ENCODE assay signal across 1 cellular context in the genomic region with DNA sequence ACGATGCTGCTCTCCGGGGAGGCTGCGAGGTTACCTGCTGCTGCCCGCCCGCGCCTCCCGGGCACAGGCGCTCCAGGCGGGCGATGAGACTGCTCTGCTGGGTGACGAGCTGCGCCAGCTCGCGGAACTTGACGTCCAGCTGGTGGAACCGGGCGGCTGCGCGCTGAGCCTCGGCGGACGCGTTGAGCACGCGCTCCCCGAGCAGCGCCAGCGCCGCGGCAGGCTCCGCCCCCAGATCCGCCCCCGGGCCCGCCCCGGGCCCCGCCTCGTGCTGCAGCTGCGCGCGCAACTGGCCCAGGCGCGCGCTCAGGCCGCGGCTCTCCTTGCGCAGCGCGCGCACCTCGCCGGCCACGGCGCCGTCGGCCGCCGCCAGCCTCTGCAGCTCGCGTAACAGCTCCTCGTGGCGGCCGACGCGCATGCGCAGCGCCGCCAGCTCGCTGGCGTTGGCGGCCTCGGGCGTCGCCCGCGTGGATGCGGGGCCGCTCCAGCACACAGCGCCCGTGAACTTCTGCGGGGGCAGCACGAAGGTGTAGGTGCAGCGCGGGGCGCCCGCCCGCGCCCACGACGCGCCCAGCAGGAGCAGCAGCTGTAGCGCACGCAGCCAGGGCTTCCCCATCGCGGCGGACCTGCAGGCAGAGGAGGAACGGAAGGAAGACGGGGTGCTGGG.
TF ChIP-seq lines count a peak whose summit lies in the region.

No MANE protein-coding gene starts in this region.

TF ChIP-seq in GM12878, 131 proteins besides CTCF, POLR2A, EP300 and RAD21 (continues in another document):
- no peak for TF ChIP-seq BRCA1 (IDR thresholded peaks at IDR 0.05; ENCODE audit: low read depth, low read length)
- no peak for TF ChIP-seq ZBTB40 (IDR thresholded peaks at IDR 0.05; ENCODE audit: borderline replicate concordance)
- TF ChIP-seq NFYA (IDR thresholded peaks at IDR 0.05; ENCODE audit: borderline replicate concordance, low read depth, low read length): no peak
- TF ChIP-seq SPI1 (IDR thresholded peaks at IDR 0.05; ENCODE audit: borderline replicate concordance, insufficient read depth, low read depth, low read length): no peak
- no peak for TF ChIP-seq FOXK2 (IDR thresholded peaks at IDR 0.05)
- peak; percentile 42; the same call in 1 of the 3 replicates for TF ChIP-seq POU2F2 (IDR thresholded peaks at IDR 0.05; ENCODE audit: borderline replicate concordance, low read depth, low read length)
- no peak for TF ChIP-seq STAT3 (IDR thresholded peaks at IDR 0.05; ENCODE audit: low read depth, low read length)
- no peak for TF ChIP-seq PAX8 (IDR thresholded peaks at IDR 0.05)
- TF ChIP-seq CHD4 (IDR thresholded peaks at IDR 0.05): no peak
- no peak for TF ChIP-seq ZNF24 (IDR thresholded peaks at IDR 0.05)
- TF ChIP-seq MEF2A (IDR thresholded peaks at IDR 0.05; ENCODE audit: insufficient read depth, low read depth, low read length): 0 out of 2 replicates have a peak, but pooled peaks have one; percentile 4
- TF ChIP-seq, protein P1, sequence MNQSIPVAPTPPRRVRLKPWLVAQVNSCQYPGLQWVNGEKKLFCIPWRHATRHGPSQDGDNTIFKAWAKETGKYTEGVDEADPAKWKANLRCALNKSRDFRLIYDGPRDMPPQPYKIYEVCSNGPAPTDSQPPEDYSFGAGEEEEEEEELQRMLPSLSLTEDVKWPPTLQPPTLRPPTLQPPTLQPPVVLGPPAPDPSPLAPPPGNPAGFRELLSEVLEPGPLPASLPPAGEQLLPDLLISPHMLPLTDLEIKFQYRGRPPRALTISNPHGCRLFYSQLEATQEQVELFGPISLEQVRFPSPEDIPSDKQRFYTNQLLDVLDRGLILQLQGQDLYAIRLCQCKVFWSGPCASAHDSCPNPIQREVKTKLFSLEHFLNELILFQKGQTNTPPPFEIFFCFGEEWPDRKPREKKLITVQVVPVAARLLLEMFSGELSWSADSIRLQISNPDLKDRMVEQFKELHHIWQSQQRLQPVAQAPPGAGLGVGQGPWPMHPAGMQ (IDR thresholded peaks at IDR 0.05; ENCODE audit: borderline replicate concordance): no peak
- no peak for TF ChIP-seq MYB (IDR thresholded peaks at IDR 0.05; ENCODE audit: borderline replicate concordance, low read depth, low read length)
- no peak for TF ChIP-seq ZNF274 (IDR thresholded peaks at IDR 0.05; ENCODE audit: insufficient read depth, insufficient read length)
- no peak for TF ChIP-seq KAT2A (conservative IDR thresholded peaks at IDR 0.05; ENCODE audit: control insufficient read depth, low read depth, low read length)
- TF ChIP-seq, protein P2, sequence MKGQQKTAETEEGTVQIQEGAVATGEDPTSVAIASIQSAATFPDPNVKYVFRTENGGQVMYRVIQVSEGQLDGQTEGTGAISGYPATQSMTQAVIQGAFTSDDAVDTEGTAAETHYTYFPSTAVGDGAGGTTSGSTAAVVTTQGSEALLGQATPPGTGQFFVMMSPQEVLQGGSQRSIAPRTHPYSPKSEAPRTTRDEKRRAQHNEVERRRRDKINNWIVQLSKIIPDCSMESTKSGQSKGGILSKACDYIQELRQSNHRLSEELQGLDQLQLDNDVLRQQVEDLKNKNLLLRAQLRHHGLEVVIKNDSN (IDR thresholded peaks at IDR 0.05; ENCODE audit: borderline replicate concordance, extremely low read length, insufficient read depth, low read depth, low read length): no peak
- no peak for TF ChIP-seq E2F8 (IDR thresholded peaks at IDR 0.05; ENCODE audit: low read depth, partially characterized antibody)
- TF ChIP-seq TCF3 (IDR thresholded peaks at IDR 0.05; ENCODE audit: borderline replicate concordance, insufficient read depth, low read depth, low read length): no peak
- TF ChIP-seq SMAD1 (IDR thresholded peaks at IDR 0.05; ENCODE audit: low read depth, partially characterized antibody): no peak
- TF ChIP-seq CREB1 (IDR thresholded peaks at IDR 0.05; ENCODE audit: low read depth): 0 out of 2 replicates have a peak, but pooled peaks have one; percentile 6
- TF ChIP-seq ZBTB33 (IDR thresholded peaks at IDR 0.05): no peak
- no peak for TF ChIP-seq ESRRA (IDR thresholded peaks at IDR 0.05; ENCODE audit: low read length)
- TF ChIP-seq, protein P3, sequence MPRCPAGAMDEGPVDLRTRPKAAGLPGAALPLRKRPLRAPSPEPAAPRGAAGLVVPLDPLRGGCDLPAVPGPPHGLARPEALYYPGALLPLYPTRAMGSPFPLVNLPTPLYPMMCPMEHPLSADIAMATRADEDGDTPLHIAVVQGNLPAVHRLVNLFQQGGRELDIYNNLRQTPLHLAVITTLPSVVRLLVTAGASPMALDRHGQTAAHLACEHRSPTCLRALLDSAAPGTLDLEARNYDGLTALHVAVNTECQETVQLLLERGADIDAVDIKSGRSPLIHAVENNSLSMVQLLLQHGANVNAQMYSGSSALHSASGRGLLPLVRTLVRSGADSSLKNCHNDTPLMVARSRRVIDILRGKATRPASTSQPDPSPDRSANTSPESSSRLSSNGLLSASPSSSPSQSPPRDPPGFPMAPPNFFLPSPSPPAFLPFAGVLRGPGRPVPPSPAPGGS (IDR thresholded peaks at IDR 0.05; ENCODE audit: borderline replicate concordance, insufficient read depth, low read depth, low read length, poor library complexity, severe bottlenecking): peak; percentile 19
- TF ChIP-seq, protein P4, sequence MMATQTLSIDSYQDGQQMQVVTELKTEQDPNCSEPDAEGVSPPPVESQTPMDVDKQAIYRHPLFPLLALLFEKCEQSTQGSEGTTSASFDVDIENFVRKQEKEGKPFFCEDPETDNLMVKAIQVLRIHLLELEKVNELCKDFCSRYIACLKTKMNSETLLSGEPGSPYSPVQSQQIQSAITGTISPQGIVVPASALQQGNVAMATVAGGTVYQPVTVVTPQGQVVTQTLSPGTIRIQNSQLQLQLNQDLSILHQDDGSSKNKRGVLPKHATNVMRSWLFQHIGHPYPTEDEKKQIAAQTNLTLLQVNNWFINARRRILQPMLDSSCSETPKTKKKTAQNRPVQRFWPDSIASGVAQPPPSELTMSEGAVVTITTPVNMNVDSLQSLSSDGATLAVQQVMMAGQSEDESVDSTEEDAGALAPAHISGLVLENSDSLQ (IDR thresholded peaks at IDR 0.05): no peak
- TF ChIP-seq CBX5 (IDR thresholded peaks at IDR 0.05; ENCODE audit: low read depth): 0 out of 2 replicates have a peak, but pooled peaks have one; percentile 58
- TF ChIP-seq YY1 (IDR thresholded peaks at IDR 0.05; ENCODE audit: low read depth, low read length): peak; percentile 13; the same call in 1 of the 2 replicates
- TF ChIP-seq HDAC6 (IDR thresholded peaks at IDR 0.05; ENCODE audit: unreplicated experiment): no peak
- no peak for TF ChIP-seq NBN (IDR thresholded peaks at IDR 0.05)
- TF ChIP-seq STAT1 (conservative IDR thresholded peaks at IDR 0.05): no peak
- TF ChIP-seq, protein P5, sequence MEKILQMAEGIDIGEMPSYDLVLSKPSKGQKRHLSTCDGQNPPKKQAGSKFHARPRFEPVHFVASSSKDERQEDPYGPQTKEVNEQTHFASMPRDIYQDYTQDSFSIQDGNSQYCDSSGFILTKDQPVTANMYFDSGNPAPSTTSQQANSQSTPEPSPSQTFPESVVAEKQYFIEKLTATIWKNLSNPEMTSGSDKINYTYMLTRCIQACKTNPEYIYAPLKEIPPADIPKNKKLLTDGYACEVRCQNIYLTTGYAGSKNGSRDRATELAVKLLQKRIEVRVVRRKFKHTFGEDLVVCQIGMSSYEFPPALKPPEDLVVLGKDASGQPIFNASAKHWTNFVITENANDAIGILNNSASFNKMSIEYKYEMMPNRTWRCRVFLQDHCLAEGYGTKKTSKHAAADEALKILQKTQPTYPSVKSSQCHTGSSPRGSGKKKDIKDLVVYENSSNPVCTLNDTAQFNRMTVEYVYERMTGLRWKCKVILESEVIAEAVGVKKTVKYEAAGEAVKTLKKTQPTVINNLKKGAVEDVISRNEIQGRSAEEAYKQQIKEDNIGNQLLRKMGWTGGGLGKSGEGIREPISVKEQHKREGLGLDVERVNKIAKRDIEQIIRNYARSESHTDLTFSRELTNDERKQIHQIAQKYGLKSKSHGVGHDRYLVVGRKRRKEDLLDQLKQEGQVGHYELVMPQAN (conservative IDR thresholded peaks at IDR 0.05): 0 out of 2 replicates have a peak, but pooled peaks have one; percentile 32
- peak; percentile 79; the same call in 1 of the 2 replicates for TF ChIP-seq TCF12 (IDR thresholded peaks at IDR 0.05; ENCODE audit: low read depth, low read length)
- TF ChIP-seq ZZZ3 (IDR thresholded peaks at IDR 0.05; ENCODE audit: control insufficient read depth, insufficient read length, low read depth): no peak
- TF ChIP-seq, protein P6, sequence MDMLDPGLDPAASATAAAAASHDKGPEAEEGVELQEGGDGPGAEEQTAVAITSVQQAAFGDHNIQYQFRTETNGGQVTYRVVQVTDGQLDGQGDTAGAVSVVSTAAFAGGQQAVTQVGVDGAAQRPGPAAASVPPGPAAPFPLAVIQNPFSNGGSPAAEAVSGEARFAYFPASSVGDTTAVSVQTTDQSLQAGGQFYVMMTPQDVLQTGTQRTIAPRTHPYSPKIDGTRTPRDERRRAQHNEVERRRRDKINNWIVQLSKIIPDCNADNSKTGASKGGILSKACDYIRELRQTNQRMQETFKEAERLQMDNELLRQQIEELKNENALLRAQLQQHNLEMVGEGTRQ (IDR thresholded peaks at IDR 0.05; ENCODE audit: borderline replicate concordance, low read depth, low read length): no peak
